ENCODE assay signal across 1 cellular context in the genomic region with DNA sequence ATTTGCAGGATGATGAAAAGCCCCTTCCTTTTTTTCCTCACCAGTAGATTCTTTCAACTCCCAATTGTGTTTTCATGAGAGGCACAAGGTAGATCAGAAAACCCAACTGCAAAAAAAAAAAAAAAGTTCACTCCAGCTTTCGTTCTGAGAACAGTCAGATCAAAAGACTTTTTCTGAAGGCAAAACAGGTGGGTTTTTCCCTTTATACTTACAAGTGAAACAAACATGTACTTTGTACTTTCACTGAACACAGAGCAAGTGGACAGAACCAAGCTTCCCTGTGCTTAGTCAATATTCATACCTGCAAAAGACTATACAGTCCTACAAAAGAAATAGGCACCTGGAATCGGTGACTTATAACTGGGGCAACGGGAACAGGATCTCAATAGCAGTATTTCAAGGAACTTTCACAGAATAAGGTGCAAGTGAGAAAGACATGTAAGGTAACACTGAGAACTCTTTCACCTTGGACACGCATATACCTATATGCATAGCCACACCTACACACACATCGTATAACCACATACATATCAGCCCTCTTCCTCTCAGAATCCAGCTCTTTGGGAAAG.
A peak's percentile ranks its signal among the peaks of the same experiment; 100 is the strongest.
TF ChIP-seq lines count a peak whose summit lies in the region.

No MANE protein-coding gene starts in this region.

TF ChIP-seq in HepG2, 621 proteins besides CTCF, POLR2A, EP300 and RAD21 (continued from another document and continues in another):
- TF ChIP-seq, protein P1, sequence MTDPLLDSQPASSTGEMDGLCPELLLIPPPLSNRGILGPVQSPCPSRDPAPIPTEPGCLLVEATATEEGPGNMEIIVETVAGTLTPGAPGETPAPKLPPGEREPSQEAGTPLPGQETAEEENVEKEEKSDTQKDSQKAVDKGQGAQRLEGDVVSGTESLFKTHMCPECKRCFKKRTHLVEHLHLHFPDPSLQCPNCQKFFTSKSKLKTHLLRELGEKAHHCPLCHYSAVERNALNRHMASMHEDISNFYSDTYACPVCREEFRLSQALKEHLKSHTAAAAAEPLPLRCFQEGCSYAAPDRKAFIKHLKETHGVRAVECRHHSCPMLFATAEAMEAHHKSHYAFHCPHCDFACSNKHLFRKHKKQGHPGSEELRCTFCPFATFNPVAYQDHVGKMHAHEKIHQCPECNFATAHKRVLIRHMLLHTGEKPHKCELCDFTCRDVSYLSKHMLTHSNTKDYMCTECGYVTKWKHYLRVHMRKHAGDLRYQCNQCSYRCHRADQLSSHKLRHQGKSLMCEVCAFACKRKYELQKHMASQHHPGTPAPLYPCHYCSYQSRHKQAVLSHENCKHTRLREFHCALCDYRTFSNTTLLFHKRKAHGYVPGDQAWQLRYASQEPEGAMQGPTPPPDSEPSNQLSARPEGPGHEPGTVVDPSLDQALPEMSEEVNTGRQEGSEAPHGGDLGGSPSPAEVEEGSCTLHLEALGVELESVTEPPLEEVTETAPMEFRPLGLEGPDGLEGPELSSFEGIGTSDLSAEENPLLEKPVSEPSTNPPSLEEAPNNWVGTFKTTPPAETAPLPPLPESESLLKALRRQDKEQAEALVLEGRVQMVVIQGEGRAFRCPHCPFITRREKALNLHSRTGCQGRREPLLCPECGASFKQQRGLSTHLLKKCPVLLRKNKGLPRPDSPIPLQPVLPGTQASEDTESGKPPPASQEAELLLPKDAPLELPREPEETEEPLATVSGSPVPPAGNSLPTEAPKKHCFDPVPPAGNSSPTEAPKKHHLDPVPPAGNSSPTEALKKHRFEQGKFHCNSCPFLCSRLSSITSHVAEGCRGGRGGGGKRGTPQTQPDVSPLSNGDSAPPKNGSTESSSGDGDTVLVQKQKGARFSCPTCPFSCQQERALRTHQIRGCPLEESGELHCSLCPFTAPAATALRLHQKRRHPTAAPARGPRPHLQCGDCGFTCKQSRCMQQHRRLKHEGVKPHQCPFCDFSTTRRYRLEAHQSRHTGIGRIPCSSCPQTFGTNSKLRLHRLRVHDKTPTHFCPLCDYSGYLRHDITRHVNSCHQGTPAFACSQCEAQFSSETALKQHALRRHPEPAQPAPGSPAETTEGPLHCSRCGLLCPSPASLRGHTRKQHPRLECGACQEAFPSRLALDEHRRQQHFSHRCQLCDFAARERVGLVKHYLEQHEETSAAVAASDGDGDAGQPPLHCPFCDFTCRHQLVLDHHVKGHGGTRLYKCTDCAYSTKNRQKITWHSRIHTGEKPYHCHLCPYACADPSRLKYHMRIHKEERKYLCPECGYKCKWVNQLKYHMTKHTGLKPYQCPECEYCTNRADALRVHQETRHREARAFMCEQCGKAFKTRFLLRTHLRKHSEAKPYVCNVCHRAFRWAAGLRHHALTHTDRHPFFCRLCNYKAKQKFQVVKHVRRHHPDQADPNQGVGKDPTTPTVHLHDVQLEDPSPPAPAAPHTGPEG (CRISPR knock-in tag; IDR thresholded peaks at IDR 0.05), result peak; percentile 57; the same call in 1 of the 2 replicates
- TF ChIP-seq, protein P2, sequence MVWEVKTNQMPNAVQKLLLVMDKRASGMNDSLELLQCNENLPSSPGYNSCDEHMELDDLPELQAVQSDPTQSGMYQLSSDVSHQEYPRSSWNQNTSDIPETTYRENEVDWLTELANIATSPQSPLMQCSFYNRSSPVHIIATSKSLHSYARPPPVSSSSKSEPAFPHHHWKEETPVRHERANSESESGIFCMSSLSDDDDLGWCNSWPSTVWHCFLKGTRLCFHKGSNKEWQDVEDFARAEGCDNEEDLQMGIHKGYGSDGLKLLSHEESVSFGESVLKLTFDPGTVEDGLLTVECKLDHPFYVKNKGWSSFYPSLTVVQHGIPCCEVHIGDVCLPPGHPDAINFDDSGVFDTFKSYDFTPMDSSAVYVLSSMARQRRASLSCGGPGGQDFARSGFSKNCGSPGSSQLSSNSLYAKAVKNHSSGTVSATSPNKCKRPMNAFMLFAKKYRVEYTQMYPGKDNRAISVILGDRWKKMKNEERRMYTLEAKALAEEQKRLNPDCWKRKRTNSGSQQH (CRISPR knock-in tag; IDR thresholded peaks at IDR 0.05; ENCODE audit: low read depth), result 0 out of 2 replicates have a peak, but pooled peaks have one; percentile 7
- TF ChIP-seq EEA1 (CRISPR knock-in tag; IDR thresholded peaks at IDR 0.05; ENCODE audit: borderline replicate concordance) (no peak), ELF4 (CRISPR knock-in tag; IDR thresholded peaks at IDR 0.05; ENCODE audit: borderline replicate concordance) (peak; percentile 22; the same call in 1 of the 2 replicates), YEATS4 (CRISPR knock-in tag; IDR thresholded peaks at IDR 0.05; ENCODE audit: borderline replicate concordance) (peak; percentile 69), ZFP90 (CRISPR knock-in tag; IDR thresholded peaks at IDR 0.05; ENCODE audit: borderline replicate concordance) (no peak), ZNF337 (CRISPR knock-in tag; IDR thresholded peaks at IDR 0.05; ENCODE audit: borderline replicate concordance, low read depth) (no peak), ELF3 (CRISPR knock-in tag; IDR thresholded peaks at IDR 0.05) (peak; percentile 97), RNF2 (conservative IDR thresholded peaks at IDR 0.05; ENCODE audit: low read depth) (no peak), ZNF841 (CRISPR knock-in tag; IDR thresholded peaks at IDR 0.05; ENCODE audit: borderline replicate concordance) (no peak), MIXL1 (CRISPR knock-in tag; IDR thresholded peaks at IDR 0.05) (peak; percentile 92), KDM4B (CRISPR knock-in tag; IDR thresholded peaks at IDR 0.05) (0 out of 2 replicates have a peak, but pooled peaks have one; percentile 15), SIX1 (CRISPR knock-in tag; IDR thresholded peaks at IDR 0.05; ENCODE audit: borderline replicate concordance) (peak; percentile 69; the same call in 1 of the 2 replicates), ASH2L (IDR thresholded peaks at IDR 0.05; ENCODE audit: insufficient read length, low read depth, low read length) (peak; percentile 98), ZNF878 (CRISPR knock-in tag; IDR thresholded peaks at IDR 0.05) (peak; percentile 72; the same call in 1 of the 2 replicates), REL (CRISPR knock-in tag; conservative IDR thresholded peaks at IDR 0.05) (no peak), ZNF253 (CRISPR knock-in tag; IDR thresholded peaks at IDR 0.05; ENCODE audit: borderline replicate concordance) (no peak), PHF21A (CRISPR knock-in tag; IDR thresholded peaks at IDR 0.05) (peak; percentile 82; the same call in 1 of the 2 replicates), TEAD3 (CRISPR knock-in tag; optimal IDR thresholded peaks at IDR 0.05; ENCODE audit: borderline replicate concordance) (peak; percentile 78), ZEB1 (IDR thresholded peaks at IDR 0.05; ENCODE audit: insufficient replicate concordance, low read depth) (peak; percentile 99), NFKBIZ (CRISPR knock-in tag; IDR thresholded peaks at IDR 0.05) (peak; percentile 99), NCOR1 (IDR thresholded peaks at IDR 0.05; ENCODE audit: borderline replicate concordance, low read length) (peak; percentile 95), RORA (CRISPR knock-in tag; IDR thresholded peaks at IDR 0.05) (no peak), RCOR2 (CRISPR knock-in tag; IDR thresholded peaks at IDR 0.05) (peak; percentile 95), NPAS2 (CRISPR knock-in tag; IDR thresholded peaks at IDR 0.05; ENCODE audit: borderline replicate concordance) (no peak), POLR2AphosphoS5 (IDR thresholded peaks at IDR 0.05; ENCODE audit: low read depth, low read length) (peak; percentile 44; the same call in 1 of the 2 replicates), ZNF44 (CRISPR knock-in tag; IDR thresholded peaks at IDR 0.05) (no peak), ZNF629 (CRISPR knock-in tag; conservative IDR thresholded peaks at IDR 0.05) (no peak; the same call in 1 of the 2 replicates), ZNF343 (CRISPR knock-in tag; IDR thresholded peaks at IDR 0.05) (no peak), ZBTB42 (CRISPR knock-in tag; IDR thresholded peaks at IDR 0.05) (no peak), SALL1 (CRISPR knock-in tag; IDR thresholded peaks at IDR 0.05) (peak; percentile 81; the same call in 1 of the 2 replicates), ZNF773 (CRISPR knock-in tag; IDR thresholded peaks at IDR 0.05; ENCODE audit: borderline replicate concordance) (no peak), ZNF431 (CRISPR knock-in tag; IDR thresholded peaks at IDR 0.05; ENCODE audit: borderline replicate concordance, low read depth) (no peak), RFX1 (IDR thresholded peaks at IDR 0.05) (no peak), FOXA3 (CRISPR knock-in tag; IDR thresholded peaks at IDR 0.05) (peak; percentile 92), REXO4 (CRISPR knock-in tag; IDR thresholded peaks at IDR 0.05; ENCODE audit: borderline replicate concordance) (no peak), ZNF101 (CRISPR knock-in tag; IDR thresholded peaks at IDR 0.05; ENCODE audit: borderline replicate concordance, low read depth) (no peak), ZNF615 (CRISPR knock-in tag; IDR thresholded peaks at IDR 0.05; ENCODE audit: borderline replicate concordance) (no peak)
- TF ChIP-seq, protein P3, sequence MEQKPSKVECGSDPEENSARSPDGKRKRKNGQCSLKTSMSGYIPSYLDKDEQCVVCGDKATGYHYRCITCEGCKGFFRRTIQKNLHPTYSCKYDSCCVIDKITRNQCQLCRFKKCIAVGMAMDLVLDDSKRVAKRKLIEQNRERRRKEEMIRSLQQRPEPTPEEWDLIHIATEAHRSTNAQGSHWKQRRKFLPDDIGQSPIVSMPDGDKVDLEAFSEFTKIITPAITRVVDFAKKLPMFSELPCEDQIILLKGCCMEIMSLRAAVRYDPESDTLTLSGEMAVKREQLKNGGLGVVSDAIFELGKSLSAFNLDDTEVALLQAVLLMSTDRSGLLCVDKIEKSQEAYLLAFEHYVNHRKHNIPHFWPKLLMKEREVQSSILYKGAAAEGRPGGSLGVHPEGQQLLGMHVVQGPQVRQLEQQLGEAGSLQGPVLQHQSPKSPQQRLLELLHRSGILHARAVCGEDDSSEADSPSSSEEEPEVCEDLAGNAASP (CRISPR knock-in tag; IDR thresholded peaks at IDR 0.05; ENCODE audit: borderline replicate concordance), result peak; percentile 79
- TF ChIP-seq, protein P4, sequence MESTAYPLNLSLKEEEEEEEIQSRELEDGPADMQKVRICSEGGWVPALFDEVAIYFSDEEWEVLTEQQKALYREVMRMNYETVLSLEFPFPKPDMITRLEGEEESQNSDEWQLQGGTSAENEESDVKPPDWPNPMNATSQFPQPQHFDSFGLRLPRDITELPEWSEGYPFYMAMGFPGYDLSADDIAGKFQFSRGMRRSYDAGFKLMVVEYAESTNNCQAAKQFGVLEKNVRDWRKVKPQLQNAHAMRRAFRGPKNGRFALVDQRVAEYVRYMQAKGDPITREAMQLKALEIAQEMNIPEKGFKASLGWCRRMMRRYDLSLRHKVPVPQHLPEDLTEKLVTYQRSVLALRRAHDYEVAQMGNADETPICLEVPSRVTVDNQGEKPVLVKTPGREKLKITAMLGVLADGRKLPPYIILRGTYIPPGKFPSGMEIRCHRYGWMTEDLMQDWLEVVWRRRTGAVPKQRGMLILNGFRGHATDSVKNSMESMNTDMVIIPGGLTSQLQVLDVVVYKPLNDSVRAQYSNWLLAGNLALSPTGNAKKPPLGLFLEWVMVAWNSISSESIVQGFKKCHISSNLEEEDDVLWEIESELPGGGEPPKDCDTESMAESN (CRISPR knock-in tag; conservative IDR thresholded peaks at IDR 0.05), result peak; percentile 65
- TF ChIP-seq, protein P5, sequence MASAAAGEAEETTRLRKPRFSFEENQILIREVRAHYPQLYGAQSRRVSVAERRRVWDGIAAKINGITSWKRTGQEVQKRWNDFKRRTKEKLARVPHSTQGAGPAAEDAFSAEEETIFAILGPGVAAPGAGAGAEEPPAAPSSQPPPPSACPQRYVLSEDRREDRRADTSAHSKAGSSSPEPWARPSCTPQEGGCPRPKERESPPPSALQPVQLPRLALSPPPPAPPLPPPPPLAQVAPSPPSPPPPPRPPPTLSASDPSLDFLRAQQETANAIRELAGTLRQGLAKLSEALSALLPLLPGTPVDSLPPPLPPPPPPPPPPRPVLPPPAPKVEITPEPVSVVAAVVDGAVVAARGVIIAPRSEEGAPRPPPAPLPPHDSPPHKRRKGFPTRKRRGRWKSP (CRISPR knock-in tag; IDR thresholded peaks at IDR 0.05), result no peak; the same call in 1 of the 2 replicates
- TF ChIP-seq, protein P6, sequence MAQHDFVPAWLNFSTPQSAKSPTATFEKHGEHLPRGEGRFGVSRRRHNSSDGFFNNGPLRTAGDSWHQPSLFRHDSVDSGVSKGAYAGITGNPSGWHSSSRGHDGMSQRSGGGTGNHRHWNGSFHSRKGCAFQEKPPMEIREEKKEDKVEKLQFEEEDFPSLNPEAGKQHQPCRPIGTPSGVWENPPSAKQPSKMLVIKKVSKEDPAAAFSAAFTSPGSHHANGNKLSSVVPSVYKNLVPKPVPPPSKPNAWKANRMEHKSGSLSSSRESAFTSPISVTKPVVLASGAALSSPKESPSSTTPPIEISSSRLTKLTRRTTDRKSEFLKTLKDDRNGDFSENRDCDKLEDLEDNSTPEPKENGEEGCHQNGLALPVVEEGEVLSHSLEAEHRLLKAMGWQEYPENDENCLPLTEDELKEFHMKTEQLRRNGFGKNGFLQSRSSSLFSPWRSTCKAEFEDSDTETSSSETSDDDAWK (CRISPR knock-in tag; IDR thresholded peaks at IDR 0.05), result no peak
- TF ChIP-seq, protein P7, sequence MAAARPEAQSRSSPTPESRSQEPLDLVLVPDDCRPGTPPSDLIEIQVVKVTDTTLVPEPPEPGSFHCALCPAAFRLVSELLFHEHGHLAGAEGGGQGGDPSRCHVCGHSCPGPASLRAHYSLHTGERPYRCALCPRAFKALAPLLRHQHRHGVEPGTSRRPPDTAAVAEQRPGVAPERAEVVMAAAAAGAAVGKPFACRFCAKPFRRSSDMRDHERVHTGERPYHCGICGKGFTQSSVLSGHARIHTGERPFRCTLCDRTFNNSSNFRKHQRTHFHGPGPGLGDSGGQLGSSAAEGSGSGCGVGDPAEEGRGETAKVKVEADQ (CRISPR knock-in tag; IDR thresholded peaks at IDR 0.05; ENCODE audit: borderline replicate concordance), result no peak
- TF ChIP-seq, protein P8, sequence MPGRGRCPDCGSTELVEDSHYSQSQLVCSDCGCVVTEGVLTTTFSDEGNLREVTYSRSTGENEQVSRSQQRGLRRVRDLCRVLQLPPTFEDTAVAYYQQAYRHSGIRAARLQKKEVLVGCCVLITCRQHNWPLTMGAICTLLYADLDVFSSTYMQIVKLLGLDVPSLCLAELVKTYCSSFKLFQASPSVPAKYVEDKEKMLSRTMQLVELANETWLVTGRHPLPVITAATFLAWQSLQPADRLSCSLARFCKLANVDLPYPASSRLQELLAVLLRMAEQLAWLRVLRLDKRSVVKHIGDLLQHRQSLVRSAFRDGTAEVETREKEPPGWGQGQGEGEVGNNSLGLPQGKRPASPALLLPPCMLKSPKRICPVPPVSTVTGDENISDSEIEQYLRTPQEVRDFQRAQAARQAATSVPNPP (CRISPR knock-in tag; IDR thresholded peaks at IDR 0.05), result no peak
- TF ChIP-seq, protein P9, sequence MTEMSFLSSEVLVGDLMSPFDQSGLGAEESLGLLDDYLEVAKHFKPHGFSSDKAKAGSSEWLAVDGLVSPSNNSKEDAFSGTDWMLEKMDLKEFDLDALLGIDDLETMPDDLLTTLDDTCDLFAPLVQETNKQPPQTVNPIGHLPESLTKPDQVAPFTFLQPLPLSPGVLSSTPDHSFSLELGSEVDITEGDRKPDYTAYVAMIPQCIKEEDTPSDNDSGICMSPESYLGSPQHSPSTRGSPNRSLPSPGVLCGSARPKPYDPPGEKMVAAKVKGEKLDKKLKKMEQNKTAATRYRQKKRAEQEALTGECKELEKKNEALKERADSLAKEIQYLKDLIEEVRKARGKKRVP (CRISPR knock-in tag; IDR thresholded peaks at IDR 0.05), result peak in 1 of 2 experiments; percentile 88; a peak in 2 of 4 replicates
- TF ChIP-seq, protein P10, sequence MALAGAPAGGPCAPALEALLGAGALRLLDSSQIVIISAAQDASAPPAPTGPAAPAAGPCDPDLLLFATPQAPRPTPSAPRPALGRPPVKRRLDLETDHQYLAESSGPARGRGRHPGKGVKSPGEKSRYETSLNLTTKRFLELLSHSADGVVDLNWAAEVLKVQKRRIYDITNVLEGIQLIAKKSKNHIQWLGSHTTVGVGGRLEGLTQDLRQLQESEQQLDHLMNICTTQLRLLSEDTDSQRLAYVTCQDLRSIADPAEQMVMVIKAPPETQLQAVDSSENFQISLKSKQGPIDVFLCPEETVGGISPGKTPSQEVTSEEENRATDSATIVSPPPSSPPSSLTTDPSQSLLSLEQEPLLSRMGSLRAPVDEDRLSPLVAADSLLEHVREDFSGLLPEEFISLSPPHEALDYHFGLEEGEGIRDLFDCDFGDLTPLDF (CRISPR knock-in tag; IDR thresholded peaks at IDR 0.05), result no peak
